In genomic region chr1:34606504-34606903, GRCh38 we compare ENCODE assay signal across 27 cellular contexts.
"Had no signal": no experiment of that assay in that cellular context is flagged by ENCODE, and none has a peak within 500 bp of the region (broad histone marks: within the 10 kb centered on the region; RNA-seq: fewer than 3 reads in every experiment).

No MANE protein-coding gene starts in this region.

- FAIRE-seq: urothelium cell line had no signal

- H3K4me3 ChIP-seq: stomach, suprapubic skin, testis, thoracic aorta, thyroid gland, tibial artery, tibial nerve, transverse colon, upper lobe of left lung, upper lobe of right lung, uterus, vagina had no signal

- H3K27ac ChIP-seq: stomach, suprapubic skin, testis, thoracic aorta, thyroid gland, tibial artery, tibial nerve, transverse colon, upper lobe of left lung, upper lobe of right lung, uterus, vagina had no signal

- H3K27me3 ChIP-seq: testis, thyroid gland, upper lobe of left lung, uterus, vagina had no signal

- DNase-seq: stimulated activated CD4-positive, alpha-beta T cell treated with anti-CD3 and anti-CD28 coated beads, Interleukin-2, amount 100 ng/mL, for 48 hours; stimulated activated CD4-positive, alpha-beta T cell treated with anti-CD3 and anti-CD28 coated beads, Interleukin-4, amount 100 ng/mL, for 1 hour; stimulated activated CD4-positive, alpha-beta T cell treated with anti-CD3 and anti-CD28 coated beads, Interleukin-4, amount 100 ng/mL, for 24 hours; stimulated activated CD4-positive, alpha-beta T cell treated with anti-CD3 and anti-CD28 coated beads, Interleukin-4, amount 100 ng/mL, for 4 hours; stimulated activated CD8-positive, alpha-beta memory T cell treated with anti-CD3 and anti-CD28 coated beads, Interleukin-4, amount 100 ng/mL, for 48 hours; stimulated activated naive B cell treated with anti-CD40 and anti-IgM and Interleukin-4, amounts not matched to agents 10 μg/mL and 1 μg/mL and 100 μg/mL, for 72 hours; stimulated activated naive CD4-positive, alpha-beta T cell; stimulated activated naive CD4-positive, alpha-beta T cell treated with Interleukin-2 at 50 U/mL for 16 hours; stimulated activated naive CD8-positive, alpha-beta T cell treated with anti-CD3 and anti-CD28 coated beads, Interleukin-15, amount 100 ng/mL, for 72 hours; stimulated activated naive CD8-positive, alpha-beta T cell treated with anti-CD3 and anti-CD28 coated beads, Interleukin-15, Interleukin-2, amounts not matched to agents 100 U/mL and 50 U/mL, for 24 hours; stomach; substantia nigra; testis; thyroid gland; tibial artery; transverse colon; trophoblast cell; upper lobe of left lung; upper lobe of right lung; uterus had no signal

- H3K4me1 ChIP-seq: stomach, suprapubic skin, testis, thyroid gland, tibial artery, tibial nerve, transverse colon, upper lobe of left lung, upper lobe of right lung, uterus, vagina had no signal

- H3K9me3 ChIP-seq: stomach, suprapubic skin, testis, thoracic aorta, thyroid gland, tibial artery, tibial nerve, transverse colon, upper lobe of left lung, upper lobe of right lung, uterus, vagina had no signal

- H3K36me3 ChIP-seq: stomach, suprapubic skin, thoracic aorta, thyroid gland, tibial artery, tibial nerve, transverse colon, upper lobe of left lung, upper lobe of right lung, uterus, vagina had no signal

- ATAC-seq: stimulated activated effector memory CD8-positive, alpha-beta T cell treated with anti-CD3 and anti-CD28 coated beads, Interleukin-12 subunit alpha, Interleukin-12 subunit beta, amount 100 ng/mL, for 72 hours; stimulated activated memory B cell treated with anti-CD40 and anti-IgM and Interleukin-4, amounts not matched to agents 10 μg/mL and 1 μg/mL and 100 μg/mL, for 72 hours; stimulated activated naive B cell treated with anti-CD40 and anti-IgM and Interleukin-4, amounts not matched to agents 10 μg/mL and 1 μg/mL and 100 μg/mL, for 72 hours; stimulated activated naive CD8-positive, alpha-beta T cell treated with anti-CD3 and anti-CD28 coated beads, Interleukin-15, amount 100 ng/mL, for 72 hours; stimulated activated naive CD8-positive, alpha-beta T cell treated with anti-CD3 and anti-CD28 coated beads, Interleukin-15, Interleukin-2, amounts not matched to agents 100 U/mL and 50 U/mL, for 24 hours; upper lobe of right lung had no signal
